Comparison of ENCODE assay signal across 8 cellular contexts in the genomic region with DNA sequence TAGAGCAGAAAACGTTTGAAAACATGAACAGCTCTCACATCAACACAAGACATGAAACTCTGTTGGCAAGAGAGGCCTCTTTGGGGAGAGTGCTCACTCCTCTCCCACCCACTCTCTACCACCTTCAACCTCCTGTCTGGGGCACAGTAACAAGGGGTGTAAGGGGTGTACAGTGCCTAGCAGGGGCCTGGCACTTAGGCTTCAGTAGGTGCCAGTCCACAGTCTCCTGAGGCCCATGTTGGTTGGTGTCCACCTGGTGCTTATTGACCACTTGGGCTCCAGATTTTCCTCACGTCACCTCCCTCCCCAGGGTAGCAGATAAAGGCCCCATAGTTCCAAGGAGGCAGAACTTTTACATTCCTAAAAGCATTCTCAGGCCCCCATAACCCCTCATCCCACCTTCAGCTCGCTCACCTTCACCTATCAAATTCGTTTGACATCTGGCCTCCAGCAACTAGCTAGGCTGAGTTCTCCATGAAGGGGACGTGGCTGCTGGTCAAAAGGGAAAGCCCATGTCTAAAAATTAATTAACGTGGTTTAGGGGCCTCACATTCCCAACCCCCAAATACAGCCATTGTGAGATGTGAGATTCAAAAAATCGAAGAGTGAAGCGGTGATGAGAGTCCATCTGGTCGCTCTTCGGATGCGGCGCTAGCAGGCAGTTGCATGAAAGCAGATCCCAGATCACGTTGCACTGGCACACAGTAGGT. TPM values are rescaled to one million over a fixed set of nuclear protein-coding genes. Genes with fewer than 3 reads are reported as not detected.
A peak's percentile ranks its signal among the peaks of the same experiment; 100 is the strongest.
DNase-seq lines count a peak whose midpoint lies in the region; ATAC-seq, FAIRE-seq and TF ChIP-seq lines count a peak whose summit lies in the region.

No MANE protein-coding gene starts in this region.

- no peaks in the 10 kb centered on the region for H3K27me3 Mint-ChIP-seq in activated T-cell treated with anti-CD3 and anti-CD28 coated beads, Interleukin-2, amount 50 U/mL, for 24 hours
- no peaks in the 10 kb centered on the region for H3K27me3 Mint-ChIP-seq in astrocyte (ENCODE audit: low read depth, unreplicated experiment)

- peaks cover 38% of the 10 kb centered on the region for H3K36me3 Mint-ChIP-seq in activated T-cell treated with anti-CD3 and anti-CD28 coated beads, Interleukin-2, amount 50 U/mL, for 24 hours (ENCODE audit: low read depth)
- H3K36me3 Mint-ChIP-seq in astrocyte (ENCODE audit: low read depth, unreplicated experiment): peaks cover 7% of the 10 kb centered on the region

- H3K9me3 Mint-ChIP-seq in activated T-cell treated with anti-CD3 and anti-CD28 coated beads, Interleukin-2, amount 50 U/mL, for 24 hours: no peaks in the 10 kb centered on the region
- H3K9me3 Mint-ChIP-seq in astrocyte (ENCODE audit: unreplicated experiment): no peaks in the 10 kb centered on the region

- peak overlapping the region; percentile 97 for H3K27ac ChIP-seq in astrocyte (ENCODE audit: low read depth, low read length)
- H3K27ac ChIP-seq in liver (ENCODE audit: low read depth in 1 of 2, low read length in 2 of 2): no peak overlapping the region
- H3K27ac ChIP-seq in tibial artery: peak overlapping the region; percentile 97 to 99

- peaks cover 49% of the 10 kb centered on the region for H3K4me1 Mint-ChIP-seq in activated T-cell treated with anti-CD3 and anti-CD28 coated beads, Interleukin-2, amount 50 U/mL, for 24 hours (ENCODE audit: low read depth)
- H3K4me1 Mint-ChIP-seq in astrocyte (ENCODE audit: low read depth, unreplicated experiment): peaks cover 32% of the 10 kb centered on the region

- peaks cover 40% of the 10 kb centered on the region for H3K4me1 ChIP-seq in astrocyte (ENCODE audit: insufficient read depth, low read length)
- H3K4me1 ChIP-seq in liver (ENCODE audit: control insufficient read depth in 4 of 4, insufficient read depth in 4 of 4, low read length in 3 of 4): peaks cover 4 to 26% (median 21%) of the 10 kb centered on the region in 4 donors
- peaks cover 0 to 37% (median 32%) of the 10 kb centered on the region in 4 donors for H3K4me1 ChIP-seq in tibial artery

- H4K20me1 ChIP-seq in astrocyte (ENCODE audit: insufficient read depth, low read length): peaks cover 29% of the 10 kb centered on the region

- H3K36me3 ChIP-seq in astrocyte (ENCODE audit: insufficient read depth, low read length): no peaks in the 10 kb centered on the region
- H3K36me3 ChIP-seq in liver (ENCODE audit: control insufficient read depth in 4 of 4, insufficient read depth in 3 of 4, low read depth in 1 of 4, low read length in 3 of 4): no peaks in the 10 kb centered on the region
- peaks cover 0 to 1% (median 0%) of the 10 kb centered on the region in 3 donors for H3K36me3 ChIP-seq in tibial artery

- no peak for ATAC-seq in HG03108 (IDR thresholded peaks at IDR 0.05; ENCODE audit: unreplicated experiment)
- no peak for ATAC-seq in GM18870 (IDR thresholded peaks at IDR 0.05; ENCODE audit: unreplicated experiment)

- H3K9me3 ChIP-seq in astrocyte (ENCODE audit: insufficient read depth, low read depth, low read length): no peaks in the 10 kb centered on the region
- no peaks in the 10 kb centered on the region for H3K9me3 ChIP-seq in liver (ENCODE audit: control insufficient read depth in 4 of 4, low read length in 3 of 4)
- no peaks in the 10 kb centered on the region for H3K9me3 ChIP-seq in tibial artery

- H3K79me2 ChIP-seq in astrocyte (ENCODE audit: insufficient read depth, low read length): peaks cover 48% of the 10 kb centered on the region

- no peak for TF ChIP-seq RAD21 in liver (IDR thresholded peaks at IDR 0.05)

- WGBS in liver: 78% methylated on average over 13 of the region's 13 CpGs

- peak overlapping the region; percentile 96 for H3K4me3 Mint-ChIP-seq in activated T-cell treated with anti-CD3 and anti-CD28 coated beads, Interleukin-2, amount 50 U/mL, for 24 hours
- peak overlapping the region; percentile 94 for H3K4me3 Mint-ChIP-seq in astrocyte (ENCODE audit: unreplicated experiment)

- H3K27me3 ChIP-seq in astrocyte (ENCODE audit: insufficient read depth, low read length) (no peaks in the 10 kb centered on the region), liver (ENCODE audit: control insufficient read depth in 4 of 4, insufficient read depth in 4 of 4, low read length in 3 of 4) (no peaks in the 10 kb centered on the region), tibial artery (no peaks in the 10 kb centered on the region)

- H3K9ac ChIP-seq in astrocyte (ENCODE audit: low read length) (peak overlapping the region; percentile 98), liver (ENCODE audit: low read depth in 1 of 2, low read length in 2 of 2) (no peak overlapping the region)

- peak overlapping the region; percentile 81 for H3K4me3 ChIP-seq in astrocyte (ENCODE audit: insufficient read depth, low read depth, low read length)
- H3K4me3 ChIP-seq in liver (ENCODE audit: low read depth in 1 of 3, low read length in 3 of 3): peak overlapping the region; percentile 66 to 86 (median 85)
- peak overlapping the region; percentile 77 to 95 for H3K4me3 ChIP-seq in tibial artery

- peak overlapping the region; percentile 98 for H3K4me2 ChIP-seq in astrocyte (ENCODE audit: low read length)

- no peak for DNase-seq in activated T-cell treated with anti-CD3 and anti-CD28 coated beads, Interleukin-2, amount 50 U/mL, for 24 hours
- DNase-seq in activated T-cell treated with anti-CD3 and anti-CD28 coated beads, Interleukin-2, amount 50 U/mL, for 48 hours: no peak
- no peak for DNase-seq in astrocyte (ENCODE audit: low read depth)
- DNase-seq in tibial artery: no peak
- no peak for DNase-seq in NK-92 treated with Interleukin-12 subunit alpha and Interleukin-12 subunit beta, amount 100 ng/mL, for 24 hours (lab: John Stamatoyannopoulos, UW)

- H2AFZ ChIP-seq in astrocyte (ENCODE audit: low read depth, low read length): peak overlapping the region; percentile 87

- H3K27ac Mint-ChIP-seq in activated T-cell treated with anti-CD3 and anti-CD28 coated beads, Interleukin-2, amount 50 U/mL, for 24 hours: peak overlapping the region; percentile 98
- H3K27ac Mint-ChIP-seq in astrocyte (ENCODE audit: unreplicated experiment): peak overlapping the region; percentile 93

- intact Hi-C loops in tibial artery (cut with DNase I; ENCODE audit: low total_unique reads): no loop called here

- no peak for FAIRE-seq in astrocyte (lab: Jason Lieb, UNC)

- no peak for TF ChIP-seq CTCF in astrocyte (IDR thresholded peaks at IDR 0.05; ENCODE audit: insufficient read depth, low read depth, low read length)
- no peak for TF ChIP-seq CTCF in liver (IDR thresholded peaks at IDR 0.05; ENCODE audit: low read depth, low read length, missing input control)
- TF ChIP-seq CTCF in tibial artery (IDR thresholded peaks at IDR 0.05): no peak

TF ChIP-seq in liver, 16 proteins besides CTCF, POLR2A, EP300 and RAD21:
- no peak for TF ChIP-seq EGR1 (IDR thresholded peaks at IDR 0.05; ENCODE audit: low read depth in 2 of 2)
- no peak for TF ChIP-seq SP1 (IDR thresholded peaks at IDR 0.05)
- no peak for TF ChIP-seq TAF1 (conservative IDR thresholded peaks at IDR 0.05)
- no peak for TF ChIP-seq FOXA2 (IDR thresholded peaks at IDR 0.05)

RNA-seq across cellular contexts. Expression of a gene that starts 0.7 kb away (rescaled TPM):
- 127 and 153 TPM in 2 replicates for total RNA-seq in astrocyte
- total RNA-seq in liver: 10 to 100 TPM; 19.4 to 28.0 TPM
- 10 to 100 TPM in 1 of 2 donors, 1 to 10 TPM in 1; 9.7 to 12.9 TPM for polyA plus RNA-seq in liver

RNA-seq across cellular contexts. Expression of a gene that starts 11.1 kb away (rescaled TPM):
- 13.7 and 14.0 TPM in 2 replicates for total RNA-seq in astrocyte
- 10 to 100 TPM; 11.3 to 20.3 TPM for total RNA-seq in liver
- polyA plus RNA-seq in liver: 1 to 10 TPM; 2.0 to 6.1 TPM

Comparison
In these comparisons a context has a peak if more than half of its experiments do, and no peak if none do; other contexts are left out.
1. H3K27ac ChIP-seq: peak in astrocyte (single experiment) and tibial artery (2 of 2); none in liver (0 of 2).
2. Peak in every context shown above with its lines, with median percentiles within 50 percentile points of each other: H3K4me3 ChIP-seq.